Comparison of ENCODE assay signal across 8 cellular contexts in genomic region chr12:45728625-45729232, GRCh38. TPM values are rescaled to one million over a fixed set of nuclear protein-coding genes. Genes with fewer than 3 reads are reported as not detected.
DNase-seq lines count a peak whose midpoint lies in the region; ATAC-seq lines count a peak whose summit lies in the region.

No MANE protein-coding gene starts in this region.

- peaks cover 25 to 46% of the 10 kb centered on the region in 2 donors for H3K4me1 Mint-ChIP-seq in effector memory CD8-positive, alpha-beta T cell (ENCODE audit: low read depth in 2 of 2)

- H3K23ac ChIP-seq in mesenchymal stem cell (ENCODE audit: low read length in 2 of 2) = no peak overlapping the region

- H3K9ac ChIP-seq in mesenchymal stem cell (ENCODE audit: low read length) = peak overlapping the region; percentile 98

- no peak overlapping the region for H2BK5ac ChIP-seq in mesenchymal stem cell (ENCODE audit: low read depth, low read length, poor library complexity, severe bottlenecking)

- H3K4me3 ChIP-seq in mesenchymal stem cell (ENCODE audit: insufficient read depth in 1 of 2, low read depth in 1 of 2, low read length in 2 of 2) = peak overlapping the region; percentile 91

- H3K27me3 ChIP-seq in mesenchymal stem cell (ENCODE audit: control insufficient read depth in 1 of 2, insufficient read depth in 1 of 2, low read length in 2 of 2) = no peaks in the 10 kb centered on the region

- H3K18ac ChIP-seq in mesenchymal stem cell (ENCODE audit: low read depth in 1 of 2, low read length in 2 of 2) = peak overlapping the region; percentile 43 to 96

- no peak overlapping the region for H2BK12ac ChIP-seq in mesenchymal stem cell (ENCODE audit: low read length in 2 of 2)

- no peak overlapping the region for H2AK5ac ChIP-seq in mesenchymal stem cell (ENCODE audit: low read length, severe bottlenecking)

- peak; percentile 98 for DNase-seq in Caki2 (ENCODE audit: low read depth)
- DNase-seq in HT-29 (ENCODE audit: low spot score) = peak; percentile 94
- DNase-seq in NK-92 (lab: John Stamatoyannopoulos, UW; ENCODE audit: unreplicated experiment) = peak; percentile 87
- peak; percentile 90 to 96 for DNase-seq in activated CD8-positive, alpha-beta memory T cell treated with anti-CD3 and anti-CD28 coated beads for 4 hours (ENCODE audit: low read depth in 2 of 2)
- peak; percentile 97 to 98 (median 98) for DNase-seq in effector memory CD8-positive, alpha-beta T cell
- DNase-seq in mesenchymal stem cell = peak; percentile 97
- DNase-seq in stimulated activated CD8-positive, alpha-beta memory T cell treated with anti-CD3 and anti-CD28 coated beads, Interleukin-12 subunit alpha, Interleukin-12 subunit beta, amount 100 ng/mL, for 24 hours (ENCODE audit: extremely low read depth) = peak; percentile 83

- peak overlapping the region; percentile 72 for H4K8ac ChIP-seq in mesenchymal stem cell (ENCODE audit: low read length)

- H3K36me3 Mint-ChIP-seq in effector memory CD8-positive, alpha-beta T cell (ENCODE audit: insufficient read depth) = peaks cover 45% of the 10 kb centered on the region

- H3K36me3 ChIP-seq in mesenchymal stem cell (ENCODE audit: control insufficient read depth in 1 of 2, insufficient read depth in 2 of 2, low read depth in 1 of 2, low read length in 2 of 2) = no peaks in the 10 kb centered on the region

- in situ Hi-C loops in Caki2 (cut with HindIII; ENCODE audit: low pct_unique_long_range_greater_than_20kb, low sequenced_read_pairs) = no loop called here

- peak overlapping the region; percentile 94 for H2BK15ac ChIP-seq in mesenchymal stem cell (ENCODE audit: low read depth, poor library complexity, severe bottlenecking)

- no peaks in the 10 kb centered on the region for H3K9me3 Mint-ChIP-seq in effector memory CD8-positive, alpha-beta T cell

- peak overlapping the region; percentile 76 for H3K4me2 ChIP-seq in mesenchymal stem cell (ENCODE audit: low read length, poor library complexity, severe bottlenecking)

- H3K27ac ChIP-seq in mesenchymal stem cell (ENCODE audit: low read length, poor library complexity, severe bottlenecking) = peak overlapping the region; percentile 79

- H3K9me3 ChIP-seq in mesenchymal stem cell (ENCODE audit: control insufficient read depth, low read length) = no peaks in the 10 kb centered on the region

- H3K4me3 Mint-ChIP-seq in effector memory CD8-positive, alpha-beta T cell = peak overlapping the region; percentile 90 to 100

- no peaks in the 10 kb centered on the region for H3K79me1 ChIP-seq in mesenchymal stem cell (replicated peaks; ENCODE audit: low read length, poor library complexity, severe bottlenecking)

- H3K4ac ChIP-seq in mesenchymal stem cell (ENCODE audit: low read depth in 1 of 2, low read length in 2 of 2) = peak overlapping the region; percentile 60 to 95

- peak overlapping the region; percentile 15 for H4K91ac ChIP-seq in mesenchymal stem cell (ENCODE audit: low read length)

- H2AFZ ChIP-seq in mesenchymal stem cell (ENCODE audit: low read depth, low read length) = peak overlapping the region; percentile 36

- peak overlapping the region; percentile 100 for H2BK120ac ChIP-seq in mesenchymal stem cell (ENCODE audit: low read depth, low read length)

- H3K27ac Mint-ChIP-seq in effector memory CD8-positive, alpha-beta T cell = peak overlapping the region; percentile 91 to 99

- H3K27me3 Mint-ChIP-seq in effector memory CD8-positive, alpha-beta T cell = no peaks in the 10 kb centered on the region

- 0% methylated on average over 40 of the region's 66 CpGs for WGBS in mesenchymal stem cell

- ATAC-seq in GM21360 (IDR thresholded peaks at IDR 0.05; ENCODE audit: unreplicated experiment) = peak; percentile 51
- peak; percentile 70 for ATAC-seq in effector memory CD8-positive, alpha-beta T cell (replicated peaks)

- H3K4me1 ChIP-seq in mesenchymal stem cell (ENCODE audit: control insufficient read depth, insufficient read depth, low read depth, low read length) = no peaks in the 10 kb centered on the region

- peak overlapping the region in 1 of 2 experiments; percentile 95 for H3K14ac ChIP-seq in mesenchymal stem cell (ENCODE audit: low read length in 2 of 2)

RNA-seq across cellular contexts. Expression of gene ARID2, which starts 0.8 kb away (rescaled TPM):
- 14.6 and 16.5 TPM in 2 replicates for total RNA-seq in Caki2 (2014; rRNA removed; shearing (Covaris generic); ENCODE audit: low replicate concordance)
- 10.0 and 11.1 TPM in 2 replicates for total RNA-seq in HT-29 (2014; rRNA removed; shearing (Covaris generic))
- 7.0 TPM for polyA plus RNA-seq in mesenchymal stem cell (2013, experiment 1 of 2)
- polyA plus RNA-seq in mesenchymal stem cell (2013, experiment 2 of 2) = 6.9 TPM

Comparison
In these comparisons a context has a peak if more than half of its experiments do, and no peak if none do; other contexts are left out.
1. Peak in every context shown above with its lines: DNase-seq, ATAC-seq, H3K4me3 ChIP-seq and H3K27ac ChIP-seq.